Comparison of ENCODE assay signal across 20 cellular contexts in the genomic region with DNA sequence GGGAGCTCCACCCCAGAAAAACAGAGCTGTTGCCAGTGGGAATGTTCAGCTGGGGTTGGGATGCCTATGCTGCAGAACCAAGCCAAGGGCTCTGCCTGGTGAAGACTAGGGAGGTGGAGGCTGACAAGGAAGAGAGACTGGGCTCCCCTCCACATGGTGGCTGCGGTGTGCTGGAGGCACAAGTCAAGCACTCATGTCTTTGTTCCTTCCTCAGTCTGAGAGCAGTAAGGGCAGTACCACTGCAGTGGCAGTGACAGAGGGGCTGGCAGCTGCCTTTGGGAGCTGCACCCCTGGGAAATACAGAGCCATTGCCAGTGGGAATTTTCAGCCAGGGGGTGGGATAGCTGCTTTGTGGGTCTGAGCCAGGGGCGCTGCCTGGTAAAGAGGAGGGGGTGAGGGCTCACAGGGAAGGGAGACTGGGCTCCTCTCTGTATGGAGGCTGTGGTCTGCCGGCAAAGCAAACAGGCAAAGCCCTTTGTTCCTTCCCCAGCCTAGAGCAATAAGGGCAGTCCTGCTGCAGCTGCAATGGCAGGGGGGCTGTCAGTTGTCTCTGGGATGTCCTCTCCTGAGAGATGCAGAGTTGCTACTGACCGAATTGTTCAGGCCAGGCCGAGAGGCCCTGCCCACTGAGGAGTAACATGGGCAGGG.
DNase-seq lines count a peak whose midpoint lies in the region; ATAC-seq, FAIRE-seq and TF ChIP-seq lines count a peak whose summit lies in the region.
"Had no signal": no experiment of that assay in that cellular context is flagged by ENCODE, and none has a peak within 500 bp of the region (broad histone marks: within the 10 kb centered on the region; RNA-seq: fewer than 3 reads in every experiment).

No MANE protein-coding gene starts in this region.

- TF ChIP-seq POLR2A in uterus (IDR thresholded peaks at IDR 0.05), result no peak

- H3K9me3 ChIP-seq in mesodermal cell (ENCODE audit: control insufficient read depth, low read length) (peaks cover 7% of the 10 kb centered on the region), uterus (no peaks in the 10 kb centered on the region), tibial artery (peaks cover 0 to 7% (median 0%) of the 10 kb centered on the region in 3 donors)

- DNase-seq in Right ventricle myocardium inferior (ENCODE audit: missing footprints) (peak; percentile 58), left ventricle myocardium superior (no peak), bronchial epithelial cell (ENCODE audit: low read depth) (no peak), uterus (no peak), HuH-7 (ENCODE audit: low spot score) (no peak), tibial artery (no peak), medulla oblongata (ENCODE audit: extremely low spot score) (no peak)
- DNase-seq: activated CD4-positive, alpha-beta T cell treated with anti-CD3 and anti-CD28 coated beads, Interleukin-2, amount 10 ng/mL, durations not matched to agents 24 days and 14 days; activated CD8-positive, alpha-beta memory T cell treated with anti-CD3 and anti-CD28 coated beads, Interleukin-2, amount 10 ng/mL, durations not matched to agents 7 days and 5 days; activated naive CD8-positive, alpha-beta T cell treated with anti-CD3 and anti-CD28 coated beads for 36 hours; head of caudate nucleus; KG1; NCI-H2029; NCI-H526; right cardiac atrium; stimulated activated CD4-positive, alpha-beta T cell treated with anti-CD3 and anti-CD28 coated beads, Interleukin-15, amount 100 ng/mL, for 24 hours; T-cell had no signal

- H3K4me3 ChIP-seq in bronchial epithelial cell (ENCODE audit: low read depth, low read length) (no peak overlapping the region), mesodermal cell (ENCODE audit: extremely low read depth, insufficient read depth, low read length, poor library complexity, severe bottlenecking) (no peak overlapping the region), uterus (no peak overlapping the region), tibial artery (no peak overlapping the region)

- H3K36me3 ChIP-seq in bronchial epithelial cell (ENCODE audit: control insufficient read depth, insufficient read depth, low read length), result no peaks in the 10 kb centered on the region
- no peaks in the 10 kb centered on the region for H3K36me3 ChIP-seq in mesodermal cell (ENCODE audit: control insufficient read depth, insufficient read depth, low read length)
- H3K36me3 ChIP-seq in uterus, result no peaks in the 10 kb centered on the region
- no peaks in the 10 kb centered on the region for H3K36me3 ChIP-seq in tibial artery

- intact Hi-C loops in Right ventricle myocardium inferior (cut with DNase I) (no loop called here), left ventricle myocardium superior (cut with micrococcal nuclease) (no loop called here), uterus (cut with DNase I; ENCODE audit: low total_unique reads) (no loop called here), tibial artery (cut with DNase I; ENCODE audit: low total_unique reads) (no loop called here)

- WGBS in mesodermal cell (ENCODE audit: insufficient coverage in 2 of 2), 2 experiments, result 76% methylated on average over 3 to 5 of the region's 5 CpGs

- H3K4me1 ChIP-seq in mesodermal cell (ENCODE audit: control insufficient read depth, insufficient read depth, low read length, poor library complexity, severe bottlenecking) (no peaks in the 10 kb centered on the region), uterus (no peaks in the 10 kb centered on the region), tibial artery (peaks cover 0 to 10% (median 0%) of the 10 kb centered on the region in 4 donors)

- FAIRE-seq in bronchial epithelial cell (lab: Jason Lieb, UNC), result peak; percentile 43
- FAIRE-seq: A204.1 had no signal

- no peaks in the 10 kb centered on the region for H3K27me3 ChIP-seq in bronchial epithelial cell (ENCODE audit: control insufficient read depth, insufficient read depth, low read length)
- H3K27me3 ChIP-seq in uterus, result no peaks in the 10 kb centered on the region
- H3K27me3 ChIP-seq in tibial artery, result no peaks in the 10 kb centered on the region

- ATAC-seq in Right ventricle myocardium inferior, result no peak
- no peak for ATAC-seq in left ventricle myocardium superior
- ATAC-seq: activated CD8-positive, alpha-beta memory T cell treated with anti-CD3 and anti-CD28 coated beads, Interleukin-2, amount 10 ng/mL, durations not matched to agents 7 days and 5 days; right cardiac atrium; T-cell had no signal

- H3K27ac ChIP-seq in mesodermal cell (ENCODE audit: low read depth, low read length, severe bottlenecking) (peak overlapping the region; percentile 48), uterus (peak overlapping the region; percentile 12 to 13), tibial artery (no peak overlapping the region)
- H3K27ac ChIP-seq: HL-60 had no signal

- no peak for TF ChIP-seq CTCF in bronchial epithelial cell (IDR thresholded peaks at IDR 0.05; ENCODE audit: insufficient read depth, low read length, severe bottlenecking)
- no peak for TF ChIP-seq CTCF in uterus (IDR thresholded peaks at IDR 0.05)
- no peak for TF ChIP-seq CTCF in tibial artery (IDR thresholded peaks at IDR 0.05)

Comparison
In these comparisons a context has a peak if more than half of its experiments do, and no peak if none do; other contexts are left out.
1. H3K27ac ChIP-seq: peak in mesodermal cell (single experiment) and uterus (2 of 2); none in tibial artery (0 of 2).